1 cellular context compared by ENCODE assay signal in genomic region chr11:2938644-2939418, GRCh38.
TF ChIP-seq lines count a peak whose summit lies in the region.

No MANE protein-coding gene starts in this region.

TF ChIP-seq in A549, 52 proteins besides CTCF, POLR2A, EP300 and RAD21:
- TF ChIP-seq KDM1A (IDR thresholded peaks at IDR 0.05; ENCODE audit: low read depth) (peak; percentile 93), HDAC2 (IDR thresholded peaks at IDR 0.05) (peak; percentile 85)
